16 cellular contexts compared by ENCODE assay signal in the genomic region with DNA sequence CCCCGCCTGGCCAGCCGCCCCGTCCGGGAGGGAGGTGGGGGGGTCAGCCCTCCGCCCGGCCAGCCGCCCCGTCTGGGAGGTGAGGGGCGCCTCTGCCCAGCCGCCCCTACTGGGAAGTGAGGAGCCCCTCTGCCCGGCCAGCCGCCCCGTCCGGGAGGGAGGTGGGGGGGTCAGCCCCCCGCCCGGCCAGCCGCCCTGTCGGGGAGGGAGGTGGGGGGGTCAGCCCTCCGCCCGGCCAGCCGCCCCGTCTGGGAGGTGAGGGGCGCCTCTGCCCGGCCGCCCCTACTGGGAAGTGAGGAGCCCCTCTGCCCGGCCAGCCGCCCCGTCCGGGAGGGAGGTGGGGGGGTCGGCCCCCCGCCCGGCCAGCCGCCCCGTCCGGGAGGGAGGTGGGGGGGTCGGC. TPM values are rescaled to one million over a fixed set of nuclear protein-coding genes. Genes with fewer than 3 reads are reported as not detected.
"Had no signal": no experiment of that assay in that cellular context is flagged by ENCODE, and none has a peak within 500 bp of the region (broad histone marks: within the 10 kb centered on the region; RNA-seq: fewer than 3 reads in every experiment).

No MANE protein-coding gene starts in this region.

RNA-seq across cellular contexts. Expression of gene CAMP, which starts 11.5 kb away (rescaled TPM):
- total RNA-seq: activated naive CD4-positive, alpha-beta T cell treated with anti-CD3 and anti-CD28 coated beads for 36 hours; activated naive CD4-positive, alpha-beta T cell treated with anti-CD3 and anti-CD28 coated beads, Interleukin-2, amount 50 U/mL, for 72 hours; activated naive CD8-positive, alpha-beta T cell treated with anti-CD3 and anti-CD28 coated beads for 36 hours; activated naive CD8-positive, alpha-beta T cell treated with anti-CD3 and anti-CD28 coated beads, Interleukin-2, amount 10 ng/mL, durations not matched to agents 7 days and 5 days; activated T-cell treated with anti-CD3 and anti-CD28 coated beads, Interleukin-2, amount 50 U/mL, for 4 hours; activated T-cell treated with anti-CD3 and anti-CD28 coated beads, Interleukin-2, amount 50 U/mL, for 72 hours; activated T-helper 1 cell treated with anti-CD3 and anti-CD28 coated beads, Interleukin-12 subunit alpha, Interleukin-12 subunit beta, Interleukin-2, Interleukin-4 antibody, amounts not matched to agents 30 ng/mL and 10 ng/mL and 1 ng/mL, durations not matched to agents 14 hours and 24 hours and 36 hours; activated T-helper 17 cell treated with anti-CD3 and anti-CD28 coated beads, Interleukin-2, amount 50 U/mL, for 72 hours; activated T-helper 2 cell treated with anti-CD3 and anti-CD28 coated beads, Interferon-gamma antibody, Interleukin-2, Interleukin-4, amounts not matched to agents 10 μg/mL and 5 μg/mL and 100 μg/mL, durations not matched to agents 14 hours and 24 hours and 36 hours; adrenal gland; ascending aorta; astrocyte; body of pancreas; cardiac muscle cell; cerebellum; chondrocyte had no signal
- polyA plus RNA-seq: cardiac muscle cell had no signal

RNA-seq across cellular contexts. Expression of gene CDC25A, which starts 23.6 kb away (rescaled TPM):
- total RNA-seq: ascending aorta had no signal
